Comparison of ENCODE assay signal across 15 cellular contexts in the genomic region with DNA sequence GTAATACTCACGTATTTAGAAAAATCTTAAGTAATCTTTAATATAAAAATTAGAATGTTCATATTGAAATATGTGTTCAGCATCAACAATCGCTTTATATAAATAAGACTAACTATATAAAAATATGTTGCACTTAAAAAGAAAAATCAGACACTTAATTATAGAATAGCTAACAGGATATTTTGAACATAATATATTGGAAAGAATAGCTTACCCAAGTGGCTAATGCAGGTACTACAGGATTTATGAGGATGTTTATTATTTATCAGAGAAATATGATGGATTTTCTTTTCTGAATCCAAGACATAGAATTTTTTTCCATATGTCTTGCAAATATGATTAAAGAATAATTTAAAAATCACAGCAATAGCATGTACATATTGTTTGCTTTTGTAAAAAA.
DNase-seq lines count a peak whose midpoint lies in the region; ATAC-seq, FAIRE-seq and TF ChIP-seq lines count a peak whose summit lies in the region.
"Had no signal": no experiment of that assay in that cellular context is flagged by ENCODE, and none has a peak within 500 bp of the region (broad histone marks: within the 10 kb centered on the region; RNA-seq: fewer than 3 reads in every experiment).

No MANE protein-coding gene starts in this region.

- no peak overlapping the region for H2AFZ ChIP-seq in PC-9

- no peaks in the 10 kb centered on the region for H3K9me2 ChIP-seq in PC-9 (ENCODE audit: insufficient read depth)

- DNase-seq in GM03348 (ENCODE audit: low spot score) (peak; percentile 6), PC-9 (no peak), epithelial cell of proximal tubule (ENCODE audit: low read depth) (no peak), DMS79 (lab: John Stamatoyannopoulos, UW) (no peak), OCI-M2 (lab: John Stamatoyannopoulos, UW; ENCODE audit: unreplicated experiment) (no peak), HCEC 1CT (no peak)
- DNase-seq: activated CD4-positive, alpha-beta T cell treated with anti-CD3 and anti-CD28 coated beads, Interleukin-2, amount 10 ng/mL, durations not matched to agents 24 days and 14 days; activated naive CD8-positive, alpha-beta T cell treated with anti-CD3 and anti-CD28 coated beads, Interleukin-2, amount 10 ng/mL, durations not matched to agents 7 days and 5 days; CD8-positive, alpha-beta memory T cell; GOT3; stimulated activated naive CD4-positive, alpha-beta T cell treated with Interleukin-2 at 50 U/mL for 16 hours had no signal

- peak; percentile 94 for FAIRE-seq in A204.1 (lab: Jason Lieb, UNC)
- FAIRE-seq: islet of Langerhans had no signal

- no peaks in the 10 kb centered on the region for H4K20me1 ChIP-seq in PC-9 (ENCODE audit: insufficient read depth)

- H3K27ac ChIP-seq in PC-9, result no peak overlapping the region
- H3K27ac ChIP-seq: SJCRH30 had no signal

- no peaks in the 10 kb centered on the region for H3K4me1 ChIP-seq in PC-9 (replicated peaks; ENCODE audit: insufficient read depth)
- H3K4me1 ChIP-seq: SJCRH30 had no signal

- no peak overlapping the region for H3K4me3 ChIP-seq in PC-9
- H3K4me3 ChIP-seq in epithelial cell of proximal tubule (ENCODE audit: low read depth, low read length), result no peak overlapping the region
- H3K4me3 ChIP-seq: SJCRH30 had no signal

- intact Hi-C loops in PC-9 (cut with micrococcal nuclease; ENCODE audit: unreplicated experiment), result no loop called here

- ATAC-seq in GM19328 (IDR thresholded peaks at IDR 0.05; ENCODE audit: unreplicated experiment), result no peak

- BruUV-seq in PC-9 (replicated peaks; lab: Mats Ljungman, UMichigan), result no TSS peak

- H3F3A ChIP-seq in PC-9 (ENCODE audit: insufficient read depth, low read depth), result no peaks in the 10 kb centered on the region

- TF ChIP-seq CTCF in PC-9 (conservative IDR thresholded peaks at IDR 0.05) (peak; percentile 67), epithelial cell of proximal tubule (conservative IDR thresholded peaks at IDR 0.05; ENCODE audit: low read depth, low read length) (peak; percentile 36)

- no peaks in the 10 kb centered on the region for H3K79me2 ChIP-seq in PC-9 (ENCODE audit: low read depth)

- H3K4me2 ChIP-seq in PC-9, result no peak overlapping the region

- H3K36me3 ChIP-seq in PC-9 (ENCODE audit: low read depth), result no peaks in the 10 kb centered on the region
- H3K36me3 ChIP-seq: SJCRH30 had no signal

- CTCF ChIA-PET in PC-9 (lab: Charles Lee), result no interaction called here

- POLR2A ChIA-PET in PC-9 (lab: Charles Lee; ENCODE audit: unreplicated experiment), result no interaction called here

- no peaks in the 10 kb centered on the region for H3K9me3 ChIP-seq in PC-9 (ENCODE audit: insufficient read depth, low read depth)
- H3K9me3 ChIP-seq: SJCRH30 had no signal

- H3K27me3 ChIP-seq in PC-9 (ENCODE audit: insufficient read depth, low read depth), result no peaks in the 10 kb centered on the region
- H3K27me3 ChIP-seq: SJCRH30 had no signal
